In genomic region chr17:700504-701094, GRCh38 we compare ENCODE assay signal across 8 cellular contexts. TPM values are rescaled to one million over a fixed set of nuclear protein-coding genes. Genes with fewer than 3 reads are reported as not detected.
DNase-seq lines count a peak whose midpoint lies in the region; TF ChIP-seq lines count a peak whose summit lies in the region.

No MANE protein-coding gene starts in this region.

- peak; percentile 57 for DNase-seq in NCI-H748 treated with DMSO at 0.1 percent for 48 hours (lab: John Stamatoyannopoulos, UW)
- DNase-seq in NCI-H748 (lab: John Stamatoyannopoulos, UW; ENCODE audit: unreplicated experiment): no peak
- DNase-seq in LoVo (ENCODE audit: low spot score): peak; percentile 48
- DNase-seq in adrenal gland: peak in 1 of 7 donors; percentile 7
- DNase-seq in iris pigment epithelial cell (ENCODE audit: low read depth): peak; percentile 27
- no peak for DNase-seq in transverse colon
- no peak for DNase-seq in D341Med (ENCODE audit: low spot score)
- no peak for DNase-seq in NCI-H187 treated with DMSO at 0.1 percent for 48 hours (lab: John Stamatoyannopoulos, UW)

- TF ChIP-seq POLR2A in adrenal gland (IDR thresholded peaks at IDR 0.05): no peak
- TF ChIP-seq POLR2A in transverse colon (IDR thresholded peaks at IDR 0.05): no peak

- intact Hi-C loops in adrenal gland (cut with DNase I) (loop anchor here in 1 of 2 donors (5.0 kb wide), 1 partner anchor 558 kb away; a partner anchor contains a TSS), transverse colon (cut with DNase I; ENCODE audit: low total_unique reads) (loop anchor here (2.0 kb wide), 1 partner anchor 290 kb away; a partner anchor contains a TSS)

- H3K27me3 ChIP-seq in adrenal gland (no peaks in the 10 kb centered on the region), transverse colon (no peaks in the 10 kb centered on the region)

- TF ChIP-seq CTCF in adrenal gland (IDR thresholded peaks at IDR 0.05) (peak; percentile 64 to 85 (median 71)), transverse colon (IDR thresholded peaks at IDR 0.05) (peak; percentile 68 to 77 (median 75))

- H3K27ac ChIP-seq in adrenal gland (no peak overlapping the region), transverse colon (no peak overlapping the region)

- H3K36me3 ChIP-seq in adrenal gland (replicated peaks in 1 of 2) (peaks cover 0 to 11% of the 10 kb centered on the region in 2 donors), transverse colon (peaks cover 0 to 17% (median 3%) of the 10 kb centered on the region in 4 donors)

- H3K4me1 ChIP-seq in adrenal gland (replicated peaks in 1 of 2) (peaks cover 0 to 18% of the 10 kb centered on the region in 2 donors), transverse colon (peaks cover 0 to 16% (median 0%) of the 10 kb centered on the region in 4 donors)

- in situ Hi-C loops in transverse colon (cut with MboI; ENCODE audit: low pct_ligation_motif_present in 1 of 4, low pct_unique_long_range_greater_than_20kb in 1 of 4, low sequenced_read_pairs in 3 of 4): no loop called here

- no peak for TF ChIP-seq EP300 in transverse colon (IDR thresholded peaks at IDR 0.05; ENCODE audit: low read depth)

- no peak overlapping the region for H3K4me3 ChIP-seq in adrenal gland
- no peak overlapping the region for H3K4me3 ChIP-seq in transverse colon

- H3K9me3 ChIP-seq in adrenal gland (replicated peaks in 1 of 3) (no peaks in the 10 kb centered on the region), transverse colon (no peaks in the 10 kb centered on the region)

- 47 to 62% (median 52%) methylated on average over 1 of the region's 1 CpG for WGBS in adrenal gland, 4 donors
- 65% methylated on average over 1 of the region's 1 CpG; no CpG with 5 or more reads in 1 of the 2 donors for WGBS in transverse colon (ENCODE audit: low coverage in 1 of 2), 2 donors

RNA-seq across cellular contexts. Expression of gene VPS53, which starts 14.0 kb away (rescaled TPM):
- 10 to 100 TPM; 20.1 to 87.7 (median 48.8) TPM for total RNA-seq in adrenal gland
- 10 to 100 TPM; 12.6 to 26.5 (median 19.1) TPM for polyA plus RNA-seq in adrenal gland
- 10 to 100 TPM; 26.4 to 80.4 (median 47.7) TPM for total RNA-seq in transverse colon

RNA-seq across cellular contexts. Expression of gene TLCD3A, which starts 31.8 kb away (rescaled TPM):
- total RNA-seq in adrenal gland (1 to 10 TPM in 7 of 8 donors, under 1 TPM in 1; 0.72 to 8.7 (median 5.0) TPM), transverse colon (1 to 10 TPM; 3.2 to 6.4 (median 4.1) TPM)
- 1 to 10 TPM; 2.2 to 6.6 (median 2.6) TPM for polyA plus RNA-seq in adrenal gland

RNA-seq across cellular contexts. Expression of gene GEMIN4, which starts 51.5 kb away (rescaled TPM):
- total RNA-seq in adrenal gland: 10 to 100 TPM; 11.8 to 22.8 (median 15.3) TPM
- polyA plus RNA-seq in adrenal gland: 10 to 100 TPM in 1 of 3 donors, 1 to 10 TPM in 2; 5.3 to 11.9 (median 8.4) TPM
- 10 to 100 TPM; 10.5 to 70.3 (median 12.4) TPM for total RNA-seq in transverse colon

Comparison
In these comparisons a context has a peak if more than half of its experiments do, and no peak if none do; other contexts are left out.
1. DNase-seq: peak in NCI-H748 treated with DMSO at 0.1 percent for 48 hours (single experiment), LoVo (single experiment) and iris pigment epithelial cell (single experiment); none in NCI-H748 (single experiment), transverse colon (single experiment), D341Med (single experiment) and NCI-H187 treated with DMSO at 0.1 percent for 48 hours (single experiment).